Comparison of ENCODE assay signal across 17 cellular contexts in the genomic region with DNA sequence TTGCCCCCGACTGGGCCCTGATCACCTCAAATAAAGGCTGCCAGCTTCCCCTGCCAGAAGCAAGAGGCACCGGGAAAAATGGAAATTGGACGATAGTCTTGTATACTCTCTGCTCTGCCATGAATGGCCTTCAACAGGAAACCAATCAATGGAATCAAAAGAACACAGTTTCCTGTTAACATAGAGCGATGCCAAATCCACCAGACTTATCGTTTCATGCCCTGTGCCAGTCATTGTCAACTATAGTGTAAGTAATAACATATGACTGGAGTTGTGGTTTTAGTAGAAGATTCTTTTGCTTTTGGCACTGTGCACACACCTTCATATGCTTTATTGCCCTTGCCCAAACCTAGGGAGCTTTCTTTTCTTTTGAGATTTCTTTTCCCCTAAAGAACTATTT.
A peak's percentile ranks its signal among the peaks of the same experiment; 100 is the strongest.
DNase-seq lines count a peak whose midpoint lies in the region; ATAC-seq, FAIRE-seq and TF ChIP-seq lines count a peak whose summit lies in the region.
"Had no signal": no experiment of that assay in that cellular context is flagged by ENCODE, and none has a peak within 500 bp of the region (broad histone marks: within the 10 kb centered on the region; RNA-seq: fewer than 3 reads in every experiment).

No MANE protein-coding gene starts in this region.

- no peaks in the 10 kb centered on the region for H3K9me2 ChIP-seq in GM23248 (ENCODE audit: insufficient read depth)

- intact Hi-C loops in lower lobe of right lung (cut with DNase I), result no loop called here

- ATAC-seq in lower lobe of right lung, result no peak
- ATAC-seq: activated CD8-positive, alpha-beta T cell treated with anti-CD3 and anti-CD28 coated beads for 36 hours; mucosa of descending colon had no signal

- no peaks in the 10 kb centered on the region for H3K36me3 ChIP-seq in GM23248 (ENCODE audit: low read depth)
- H3K36me3 ChIP-seq in SK-N-MC (ENCODE audit: insufficient read depth, low read length), result no peaks in the 10 kb centered on the region
- H3K36me3 ChIP-seq in lower lobe of right lung, result no peaks in the 10 kb centered on the region

- TF ChIP-seq CTCF in lower lobe of right lung (IDR thresholded peaks at IDR 0.05), result no peak

- FAIRE-seq in A204.1 (lab: Jason Lieb, UNC), result peak; percentile 96

- H3K4me3 ChIP-seq in GM23248 (no peak overlapping the region), SK-N-MC (peak overlapping the region; percentile 28), lower lobe of right lung (no peak overlapping the region)
- H3K4me3 ChIP-seq: mucosa of descending colon had no signal

- H3K79me2 ChIP-seq in GM23248 (ENCODE audit: insufficient read depth), result no peaks in the 10 kb centered on the region
- H3K79me2 ChIP-seq: parathyroid adenoma had no signal

- DNase-seq in GM23248 (peak; percentile 44), SK-N-MC (ENCODE audit: low read depth, low spot score) (peak; percentile 91), fibroblast of gingiva (ENCODE audit: low read depth) (peak; percentile 24), lower lobe of right lung (no peak), cerebellum (ENCODE audit: low spot score) (no peak), NCI-H187 treated with DMSO at 0.1 percent for 48 hours (lab: John Stamatoyannopoulos, UW) (no peak), NCI-H446 treated with DMSO at 0.1 percent for 48 hours (lab: John Stamatoyannopoulos, UW) (no peak)
- DNase-seq: activated CD8-positive, alpha-beta T cell treated with anti-CD3 and anti-CD28 coated beads for 36 hours; AML-193; islet precursor cell; mucosa of descending colon; NCI-H1105; NCI-H774; Right ventricle myocardium superior; stimulated activated CD4-positive, alpha-beta T cell treated with anti-CD3 and anti-CD28 coated beads, Interleukin-12 subunit alpha, Interleukin-12 subunit beta, amount 100 ng/mL, for 4 hours had no signal

- in situ Hi-C loops in GM23248 (cut with MboI), result no loop called here

- H3K4me2 ChIP-seq in GM23248 (ENCODE audit: unreplicated experiment), result peak overlapping the region; percentile 33

- H4K20me1 ChIP-seq in GM23248 (ENCODE audit: insufficient read depth), result no peaks in the 10 kb centered on the region

- WGBS in GM23248 (ENCODE audit: low coverage in 1 of 2, low lambda C conversion rate in 2 of 2, missing lambda C conversion rate in 2 of 2), 2 experiments, result 64 to 71% methylated on average over 5 of the region's 5 CpGs

- H3F3A ChIP-seq in GM23248 (ENCODE audit: insufficient read depth), result peaks cover 32% of the 10 kb centered on the region

- H3K9ac ChIP-seq in GM23248, result no peak overlapping the region
- no peak overlapping the region for H3K9ac ChIP-seq in SK-N-MC (ENCODE audit: insufficient read length)
- H3K9ac ChIP-seq: parathyroid adenoma had no signal

- H3K4me1 ChIP-seq in GM23248 (ENCODE audit: insufficient read depth) (peaks cover 34% of the 10 kb centered on the region), lower lobe of right lung (no peaks in the 10 kb centered on the region)

- H3K27ac ChIP-seq in GM23248 (peak overlapping the region; percentile 24), SK-N-MC (peak overlapping the region; percentile 83), lower lobe of right lung (no peak overlapping the region)
- H3K27ac ChIP-seq: parathyroid adenoma had no signal

- no peaks in the 10 kb centered on the region for H3K9me3 ChIP-seq in GM23248 (ENCODE audit: low read depth)
- no peaks in the 10 kb centered on the region for H3K9me3 ChIP-seq in SK-N-MC (ENCODE audit: low read depth, low read length)
- H3K9me3 ChIP-seq in lower lobe of right lung, result no peaks in the 10 kb centered on the region
- H3K9me3 ChIP-seq: mucosa of descending colon had no signal

- no peak overlapping the region for H2AFZ ChIP-seq in GM23248

- no peaks in the 10 kb centered on the region for H3K27me3 ChIP-seq in GM23248 (replicated peaks; ENCODE audit: insufficient read depth)
- peaks cover 6% of the 10 kb centered on the region for H3K27me3 ChIP-seq in lower lobe of right lung (ENCODE audit: low read depth)

Comparison
In these comparisons a context has a peak if more than half of its experiments do, and no peak if none do; other contexts are left out.
1. DNase-seq: peak in GM23248 (single experiment), SK-N-MC (single experiment) and fibroblast of gingiva (single experiment); none in lower lobe of right lung (single experiment), cerebellum (single experiment), NCI-H187 treated with DMSO at 0.1 percent for 48 hours (single experiment) and NCI-H446 treated with DMSO at 0.1 percent for 48 hours (single experiment).